ENCODE assay signal across 13 cellular contexts in genomic region chr7:47392241-47392759, GRCh38.
DNase-seq lines count a peak whose midpoint lies in the region; TF ChIP-seq lines count a peak whose summit lies in the region.
"Had no signal": no experiment of that assay in that cellular context is flagged by ENCODE, and none has a peak within 500 bp of the region (broad histone marks: within the 10 kb centered on the region; RNA-seq: fewer than 3 reads in every experiment).

No MANE protein-coding gene starts in this region.

- DNase-seq in AG08396 (ENCODE audit: low spot score): peak; percentile 89
- peak; percentile 100 for DNase-seq in astrocyte of the cerebellum (ENCODE audit: low read depth)
- DNase-seq in cardiac septum (ENCODE audit: low spot score): peak; percentile 79
- DNase-seq in ovary: peak; percentile 94 to 99 (median 97)
- DNase-seq in stimulated activated CD4-positive, alpha-beta T cell treated with anti-CD3 and anti-CD28 coated beads, Interleukin-12 subunit alpha, Interleukin-12 subunit beta, amount 100 ng/mL, for 4 hours: no peak
- DNase-seq in NCI-H446 (lab: John Stamatoyannopoulos, UW): no peak
- no peak for DNase-seq in trophoblast cell
- no peak for DNase-seq in NK-92 (lab: John Stamatoyannopoulos, UW; ENCODE audit: unreplicated experiment)
- DNase-seq: activated gamma-delta T cell; effector CD4-positive, alpha-beta T cell; immature natural killer cell; RPMI8226 had no signal

- H3K4ac ChIP-seq in trophoblast cell (ENCODE audit: low read depth, low read length): no peak overlapping the region

- no peaks in the 10 kb centered on the region for H3K9me3 ChIP-seq in ovary
- no peaks in the 10 kb centered on the region for H3K9me3 ChIP-seq in trophoblast cell (ENCODE audit: insufficient read depth, low read depth, low read length)

- H3K36me3 ChIP-seq in ovary: no peaks in the 10 kb centered on the region
- H3K36me3 ChIP-seq in trophoblast cell (ENCODE audit: control insufficient read depth in 1 of 2, insufficient read depth in 2 of 2, low read length in 2 of 2): peaks cover 82 to 89% of the 10 kb centered on the region in 2 experiments

- intact Hi-C loops in cardiac septum (cut with DNase I): no loop called here
- intact Hi-C loops in ovary (cut with DNase I): loop anchor here in 1 of 4 donors (10.0 kb wide), 1 partner anchor 183 kb away; no protein-coding TSS in a partner anchor

- no peaks in the 10 kb centered on the region for H3K79me2 ChIP-seq in trophoblast cell (ENCODE audit: control insufficient read depth, insufficient read depth, low read length, poor library complexity)

- no peak overlapping the region for H4K8ac ChIP-seq in trophoblast cell (ENCODE audit: low read depth, low read length)

- no peak overlapping the region for H2AK5ac ChIP-seq in trophoblast cell (ENCODE audit: low read length)

- H3K4me1 ChIP-seq in ovary (ENCODE audit: insufficient read depth) (peaks cover 12% of the 10 kb centered on the region), trophoblast cell (ENCODE audit: control insufficient read depth in 1 of 2, insufficient read depth in 2 of 2, low read length in 2 of 2) (no peaks in the 10 kb centered on the region)

- H4K91ac ChIP-seq in trophoblast cell (ENCODE audit: low read depth, low read length): no peak overlapping the region

- H3K14ac ChIP-seq in trophoblast cell (ENCODE audit: low read length): no peak overlapping the region

- H3K4me3 ChIP-seq in astrocyte of the cerebellum (ENCODE audit: low read depth, low read length) (no peak overlapping the region), ovary (no peak overlapping the region), trophoblast cell (ENCODE audit: low read depth, low read length) (no peak overlapping the region)

- H2BK120ac ChIP-seq in trophoblast cell (ENCODE audit: insufficient read depth, low read length, poor library complexity): no peak overlapping the region

- TF ChIP-seq EP300 in ovary (IDR thresholded peaks at IDR 0.05): no peak

- H3K79me1 ChIP-seq in trophoblast cell (ENCODE audit: low read length): no peaks in the 10 kb centered on the region

- no peak overlapping the region for H3K4me2 ChIP-seq in trophoblast cell (ENCODE audit: low read length)

- H3K9ac ChIP-seq in trophoblast cell (ENCODE audit: low read length): no peak overlapping the region

- TF ChIP-seq CTCF in astrocyte of the cerebellum (IDR thresholded peaks at IDR 0.05; ENCODE audit: low read depth, low read length, missing control alignments) (peak; percentile 83), ovary (IDR thresholded peaks at IDR 0.05) (peak; percentile 74 to 85 (median 81))

- H2BK5ac ChIP-seq in trophoblast cell (ENCODE audit: low read depth, low read length, poor library complexity): no peak overlapping the region

- no peak for TF ChIP-seq POLR2A in ovary (IDR thresholded peaks at IDR 0.05)

- whole genome bisulfite sequencing in ovary, 3 donors: 6 to 13% (median 6%) methylated on average over 17 of the region's 17 CpGs
- no CpG with 5 or more reads among the region's 17 CpGs for WGBS in trophoblast cell (ENCODE audit: extremely low coverage, insufficient coverage, insufficient read length)

- no peak overlapping the region for H2BK12ac ChIP-seq in trophoblast cell (ENCODE audit: low read length)

- in situ Hi-C loops in astrocyte of the cerebellum (cut with HindIII; ENCODE audit: low sequenced_read_pairs): no loop called here

- no peak overlapping the region for H4K12ac ChIP-seq in trophoblast cell (ENCODE audit: low read depth, low read length)

- H3K18ac ChIP-seq in trophoblast cell (ENCODE audit: low read length): no peak overlapping the region

- H3K27ac ChIP-seq in ovary: peak overlapping the region in 1 of 2 donors; percentile 72
- no peak overlapping the region for H3K27ac ChIP-seq in trophoblast cell (ENCODE audit: low read depth, low read length)
- H3K27ac ChIP-seq: VCaP had no signal

- H3K27me3 ChIP-seq in ovary: no peaks in the 10 kb centered on the region
- H3K27me3 ChIP-seq in trophoblast cell (ENCODE audit: insufficient read depth, low read length): no peaks in the 10 kb centered on the region

- H3K23ac ChIP-seq in trophoblast cell (ENCODE audit: low read length): no peak overlapping the region

- no peak overlapping the region for H2AFZ ChIP-seq in trophoblast cell (ENCODE audit: insufficient read depth, low read length, poor library complexity)

Comparison
In these comparisons a context has a peak if more than half of its experiments do, and no peak if none do; other contexts are left out.
1. DNase-seq: peak in AG08396 (single experiment), astrocyte of the cerebellum (single experiment), cardiac septum (single experiment) and ovary (5 of 5); none in stimulated activated CD4-positive, alpha-beta T cell treated with anti-CD3 and anti-CD28 coated beads, Interleukin-12 subunit alpha, Interleukin-12 subunit beta, amount 100 ng/mL, for 4 hours (single experiment), NCI-H446 (0 of 2), trophoblast cell (0 of 2) and NK-92 (single experiment).